ENCODE assay signal across 13 cellular contexts in the genomic region with DNA sequence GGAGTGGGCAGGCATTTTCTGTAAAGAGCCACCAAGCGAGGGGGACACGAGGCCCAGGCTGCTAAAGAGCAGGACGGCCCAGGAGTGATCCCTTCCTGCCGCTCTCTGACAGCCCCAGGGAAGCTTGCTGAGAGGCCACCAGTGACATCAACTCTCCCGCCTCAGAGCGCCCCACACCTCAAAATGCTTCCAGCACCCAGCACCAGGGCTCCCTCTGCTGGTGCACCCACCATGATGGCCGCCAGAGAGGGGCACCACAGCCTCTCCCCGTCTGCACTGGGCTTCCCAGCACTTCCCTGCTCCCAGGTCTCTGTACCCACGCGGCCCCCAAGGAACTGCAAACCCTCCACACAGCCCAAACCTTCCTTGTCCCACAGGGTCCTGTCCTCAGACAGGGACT. TPM values are rescaled to one million over a fixed set of nuclear protein-coding genes. Genes with fewer than 3 reads are reported as not detected.
DNase-seq lines count a peak whose midpoint lies in the region; ATAC-seq and TF ChIP-seq lines count a peak whose summit lies in the region.
"Had no signal": no experiment of that assay in that cellular context is flagged by ENCODE, and none has a peak within 500 bp of the region (broad histone marks: within the 10 kb centered on the region; RNA-seq: fewer than 3 reads in every experiment).

No MANE protein-coding gene starts in this region.

- H3K27me3 ChIP-seq in endodermal cell (ENCODE audit: control insufficient read depth, insufficient read depth, low read length, poor library complexity, severe bottlenecking): no peaks in the 10 kb centered on the region

- WGBS in endodermal cell (ENCODE audit: insufficient coverage in 1 of 2, insufficient read length in 1 of 2), 2 experiments: 79 to 91% methylated on average over 5 to 10 of the region's 10 CpGs

- no peak overlapping the region for H3K9ac ChIP-seq in endodermal cell (ENCODE audit: extremely low read depth, low read length, poor library complexity, severe bottlenecking)

- H3K4me3 ChIP-seq in endodermal cell (ENCODE audit: low read length): no peak overlapping the region

- TF ChIP-seq CTCF in endodermal cell (conservative IDR thresholded peaks at IDR 0.05) (peak; percentile 67), type B pancreatic cell (conservative IDR thresholded peaks at IDR 0.05) (peak; percentile 50)

- no peaks in the 10 kb centered on the region for H3K9me3 ChIP-seq in endodermal cell (ENCODE audit: control insufficient read depth, low read length)

- H3K27ac Mint-ChIP-seq in endodermal cell (no peak overlapping the region), type B pancreatic cell (no peak overlapping the region)
- H3K27ac Mint-ChIP-seq: activated naive CD8-positive, alpha-beta T cell had no signal

- H3K4me1 Mint-ChIP-seq in endodermal cell (no peaks in the 10 kb centered on the region), type B pancreatic cell (ENCODE audit: unreplicated experiment) (no peaks in the 10 kb centered on the region)

- no peaks in the 10 kb centered on the region for H3K9me3 Mint-ChIP-seq in endodermal cell
- H3K9me3 Mint-ChIP-seq in type B pancreatic cell: no peaks in the 10 kb centered on the region

- ATAC-seq in GM21381 (IDR thresholded peaks at IDR 0.05; ENCODE audit: unreplicated experiment) (no peak), GM21528 (IDR thresholded peaks at IDR 0.05; ENCODE audit: low FRiP score, unreplicated experiment) (no peak)
- ATAC-seq: esophagus mucosa had no signal

- H3K36me3 ChIP-seq in endodermal cell (ENCODE audit: control insufficient read depth, insufficient read depth, low read length): peaks cover 28% of the 10 kb centered on the region

- H3K4me3 Mint-ChIP-seq in endodermal cell (no peak overlapping the region), type B pancreatic cell (no peak overlapping the region)
- H3K4me3 Mint-ChIP-seq: activated naive CD8-positive, alpha-beta T cell had no signal

- peak; percentile 26 for DNase-seq in stimulated activated CD4-positive, alpha-beta T cell treated with anti-CD3 and anti-CD28 coated beads, Interleukin-4, amount 100 ng/mL, for 1 hour
- no peak for DNase-seq in stimulated activated CD4-positive, alpha-beta T cell treated with anti-CD3 and anti-CD28 coated beads, Interleukin-4, amount 100 ng/mL, for 4 hours
- DNase-seq in NCI-H69 (lab: John Stamatoyannopoulos, UW): peak; percentile 1
- DNase-seq in endodermal cell: peak; percentile 86
- DNase-seq in type B pancreatic cell (ENCODE audit: extremely low spot score, unreplicated experiment): no peak
- no peak for DNase-seq in NCI-H128 (lab: John Stamatoyannopoulos, UW; ENCODE audit: unreplicated experiment)
- DNase-seq: DMS153, mesenchymal stem cell, NCI-H2029 had no signal

- no peak overlapping the region for H3K27ac ChIP-seq in endodermal cell (ENCODE audit: low read depth, low read length)

- no peaks in the 10 kb centered on the region for H3K4me1 ChIP-seq in endodermal cell (ENCODE audit: control insufficient read depth, insufficient read depth, low read length)

- H3K36me3 Mint-ChIP-seq in endodermal cell (ENCODE audit: low read depth): peaks cover 40% of the 10 kb centered on the region
- H3K36me3 Mint-ChIP-seq in type B pancreatic cell: peaks cover 7% of the 10 kb centered on the region

- no peaks in the 10 kb centered on the region for H3K27me3 Mint-ChIP-seq in endodermal cell (ENCODE audit: insufficient read depth)
- no peaks in the 10 kb centered on the region for H3K27me3 Mint-ChIP-seq in type B pancreatic cell
- H3K27me3 Mint-ChIP-seq: activated naive CD8-positive, alpha-beta T cell had no signal

RNA-seq across cellular contexts. Expression of gene GAK, which starts 40.4 kb away (rescaled TPM):
- total RNA-seq in endodermal cell (100 to 1,000 TPM; 104 to 121 TPM), type B pancreatic cell (ENCODE audit: low replicate concordance) (97.1 and 115 TPM in 2 replicates)
- polyA plus RNA-seq in endodermal cell (2013, experiment 1 of 2): 61.6 TPM
- polyA plus RNA-seq in endodermal cell (2013, experiment 2 of 2): 52.7 TPM

RNA-seq across cellular contexts. Expression of gene TMEM175, which starts 40.5 kb away (rescaled TPM):
- total RNA-seq in endodermal cell: 10 to 100 TPM; 15.9 to 23.0 TPM
- 21.9 TPM for polyA plus RNA-seq in endodermal cell (2013, experiment 1 of 2)
- polyA plus RNA-seq in endodermal cell (2013, experiment 2 of 2): 21.2 TPM
- total RNA-seq in type B pancreatic cell (ENCODE audit: low replicate concordance): 21.4 and 33.6 TPM in 2 replicates

Comparison
In these comparisons a context has a peak if more than half of its experiments do, and no peak if none do; other contexts are left out.
1. DNase-seq: peak in stimulated activated CD4-positive, alpha-beta T cell treated with anti-CD3 and anti-CD28 coated beads, Interleukin-4, amount 100 ng/mL, for 1 hour (single experiment), NCI-H69 (single experiment) and endodermal cell (single experiment); none in stimulated activated CD4-positive, alpha-beta T cell treated with anti-CD3 and anti-CD28 coated beads, Interleukin-4, amount 100 ng/mL, for 4 hours (0 of 2), type B pancreatic cell (single experiment) and NCI-H128 (single experiment).